10 cellular contexts compared by ENCODE assay signal in the genomic region with DNA sequence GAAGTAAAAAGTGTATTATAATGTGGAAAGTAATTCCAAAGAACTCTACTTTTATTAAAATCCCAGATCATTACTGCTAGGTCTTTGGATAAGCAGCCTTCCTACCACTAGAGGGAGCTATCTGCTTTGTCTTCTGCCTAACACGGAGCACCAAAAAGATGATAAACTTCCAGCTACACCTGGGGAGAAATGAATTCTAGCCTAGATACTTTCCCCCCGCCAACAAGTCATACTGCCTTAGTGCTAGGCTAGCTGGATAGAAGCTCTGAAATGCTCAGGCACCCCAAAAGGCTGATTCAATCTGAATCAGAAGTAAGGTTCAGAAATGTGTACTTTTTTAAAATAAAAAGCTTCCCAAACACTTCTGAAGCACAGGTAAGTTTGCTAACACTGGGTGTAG. TPM values are rescaled to one million over a fixed set of nuclear protein-coding genes. Genes with fewer than 3 reads are reported as not detected.
A peak's percentile ranks its signal among the peaks of the same experiment; 100 is the strongest.
DNase-seq lines count a peak whose midpoint lies in the region; ATAC-seq, FAIRE-seq and TF ChIP-seq lines count a peak whose summit lies in the region.
"Had no signal": no experiment of that assay in that cellular context is flagged by ENCODE, and none has a peak within 500 bp of the region (broad histone marks: within the 10 kb centered on the region; RNA-seq: fewer than 3 reads in every experiment).

No MANE protein-coding gene starts in this region.

- intact Hi-C loops in HepG2 (cut with micrococcal nuclease; ENCODE audit: unreplicated experiment) = loop anchor here (1.0 to 5.0 kb wide), 5 partner anchors 52 to 830 kb away; a partner anchor contains a TSS

- peak; percentile 80 for TF ChIP-seq CTCF in LNCAP (IDR thresholded peaks at IDR 0.05)
- TF ChIP-seq CTCF in RWPE1 (conservative IDR thresholded peaks at IDR 0.05; ENCODE audit: low read depth) = peak; percentile 95
- TF ChIP-seq CTCF in choroid plexus epithelial cell (conservative IDR thresholded peaks at IDR 0.05; ENCODE audit: low read depth, low read length) = peak; percentile 88
- peak; percentile 81 for TF ChIP-seq CTCF in HepG2 (CRISPR knock-in tag; IDR thresholded peaks at IDR 0.05)
- TF ChIP-seq CTCF in type B pancreatic cell (conservative IDR thresholded peaks at IDR 0.05) = peak; percentile 95

- no peak for TF ChIP-seq POLR2A in HepG2 (IDR thresholded peaks at IDR 0.05; ENCODE audit: insufficient read depth in 1 of 2, low read depth in 2 of 2, low read length in 2 of 2)

- WGBS in HepG2 (ENCODE audit: low lambda C conversion rate) = 10% methylated on average over 2 of the region's 2 CpGs

- no peak overlapping the region for H2AFZ ChIP-seq in HepG2 (ENCODE audit: low read length)

- POLR2A ChIA-PET in RWPE1 (lab: Yijun Ruan, JAX; ENCODE audit: low non-redundant PET) = no interaction called here
- POLR2A ChIA-PET in HepG2 (lab: Yijun Ruan, JAX) = interaction anchor here (0.9 to 1.0 kb wide), 2 partner anchors 51 to 160 kb away, joined by 3 to 7 read pairs; no protein-coding TSS in a partner anchor

- ATAC-seq in GM21423 (IDR thresholded peaks at IDR 0.05; ENCODE audit: unreplicated experiment) (peak; percentile 66), HepG2 (peak; percentile 91)

- DNase-seq in NCI-H2081 (lab: John Stamatoyannopoulos, UW) = peak; percentile 64 to 70
- DNase-seq in NCI-H2081 treated with DMSO at 0.1 percent for 48 hours (lab: John Stamatoyannopoulos, UW) = no peak
- peak; percentile 82 for DNase-seq in RWPE1 (ENCODE audit: low spot score)
- DNase-seq in choroid plexus epithelial cell (ENCODE audit: low read depth) = peak; percentile 91
- peak; percentile 64 for DNase-seq in HepG2 (ENCODE audit: low spot score)
- DNase-seq in type B pancreatic cell (ENCODE audit: extremely low spot score, unreplicated experiment) = no peak

- peaks cover 10% of the 10 kb centered on the region for H3K36me3 Mint-ChIP-seq in type B pancreatic cell

- no peak overlapping the region for H3K4me3 Mint-ChIP-seq in type B pancreatic cell
- H3K4me3 Mint-ChIP-seq: dendritic cell treated with granulocyte-macrophage colony-stimulating factor and Interleukin-4, amounts not matched to agents 40 ng/mL and 50 ng/mL, for 4 days had no signal

- H3K79me2 ChIP-seq in HepG2 (ENCODE audit: insufficient read depth, low read length) = no peaks in the 10 kb centered on the region

- no peak overlapping the region for H3K27ac Mint-ChIP-seq in type B pancreatic cell
- H3K27ac Mint-ChIP-seq: dendritic cell treated with granulocyte-macrophage colony-stimulating factor and Interleukin-4, amounts not matched to agents 40 ng/mL and 50 ng/mL, for 4 days had no signal

- peaks cover 5 to 36% of the 10 kb centered on the region in 2 experiments for H3K36me3 ChIP-seq in HepG2 (replicated peaks in 1 of 2; ENCODE audit: control insufficient read depth in 1 of 2, insufficient read depth in 2 of 2, low read length in 2 of 2)

- no peak overlapping the region for H3K9ac ChIP-seq in HepG2 (ENCODE audit: insufficient read depth, low read depth, low read length)
- H3K9ac ChIP-seq: BLaER1 treated with 17β-estradiol and CSF1 and Interleukin-3, amounts not matched to agents 10 nM and 100 nM had no signal

- no peaks in the 10 kb centered on the region for H3K4me1 ChIP-seq in HepG2 (ENCODE audit: insufficient read depth, low read length)

- H3K27ac ChIP-seq in RWPE1 = no peak overlapping the region
- no peak overlapping the region for H3K27ac ChIP-seq in HepG2 (ENCODE audit: extremely low read length, insufficient read depth, low read length)
- H3K27ac ChIP-seq: BLaER1 treated with 17β-estradiol and CSF1 and Interleukin-3, amounts not matched to agents 10 nM and 100 nM had no signal

- no peaks in the 10 kb centered on the region for H3K9me3 Mint-ChIP-seq in type B pancreatic cell
- H3K9me3 Mint-ChIP-seq: dendritic cell treated with granulocyte-macrophage colony-stimulating factor and Interleukin-4, amounts not matched to agents 40 ng/mL and 50 ng/mL, for 4 days had no signal

- no peaks in the 10 kb centered on the region for H3K9me3 ChIP-seq in HepG2 (ENCODE audit: low read length)
- H3K9me3 ChIP-seq: BLaER1 treated with 17β-estradiol and CSF1 and Interleukin-3, amounts not matched to agents 10 nM and 100 nM had no signal

- H3K4me3 ChIP-seq in choroid plexus epithelial cell (ENCODE audit: low read depth, low read length) = no peak overlapping the region
- H3K4me3 ChIP-seq in HepG2 (replicated peaks in 1 of 3; ENCODE audit: insufficient read depth in 1 of 3, low read depth in 2 of 3, low read length in 3 of 3) = no peak overlapping the region
- H3K4me3 ChIP-seq: BLaER1 treated with 17β-estradiol and CSF1 and Interleukin-3, amounts not matched to agents 10 nM and 100 nM had no signal

- peak; percentile 70 for TF ChIP-seq RAD21 in HepG2 (CRISPR knock-in tag; IDR thresholded peaks at IDR 0.05)

- in situ Hi-C loops in HepG2 (cut with HindIII; ENCODE audit: extremely low pct_ligation_motif_present, low pct_unique_long_range_greater_than_20kb) = loop anchor here (5.0 kb wide), 1 partner anchor 160 kb away; no protein-coding TSS in a partner anchor

- H4K20me1 ChIP-seq in HepG2 (ENCODE audit: insufficient read depth, low read length) = 0 out of 2 replicates have a peak, but pooled peaks cover 5% of the 10 kb centered on the region

- no peaks in the 10 kb centered on the region for H3K4me1 Mint-ChIP-seq in type B pancreatic cell (ENCODE audit: unreplicated experiment)

- BruUV-seq in HepG2 (replicated peaks; lab: Mats Ljungman, UMichigan) = no TSS peak

- peak; percentile 60 for FAIRE-seq in HepG2 (lab: Jason Lieb, UNC)

- H3K27me3 Mint-ChIP-seq in type B pancreatic cell = no peaks in the 10 kb centered on the region
- H3K27me3 Mint-ChIP-seq: dendritic cell treated with granulocyte-macrophage colony-stimulating factor and Interleukin-4, amounts not matched to agents 40 ng/mL and 50 ng/mL, for 4 days had no signal

- H3K27me3 ChIP-seq in HepG2 (ENCODE audit: control insufficient read depth in 1 of 2, insufficient read depth in 2 of 2, low read length in 2 of 2) = no peaks in the 10 kb centered on the region; a peak in 1 of 5 replicates
- H3K27me3 ChIP-seq: BLaER1 treated with 17β-estradiol and CSF1 and Interleukin-3, amounts not matched to agents 10 nM and 100 nM had no signal

- CTCF ChIA-PET in RWPE1 (lab: Yijun Ruan, JAX) (interaction anchor here (0.5 to 2.4 kb wide), 31 partner anchors 10 to 1561 kb away, joined by 3 to 19 read pairs (median 4); a partner anchor contains a TSS), HepG2 (lab: Yijun Ruan, JAX; ENCODE audit: low intra/inter-chr PET ratio, low total read pairs) (interaction anchor here (2.1 kb wide), 1 partner anchor 160 kb away, joined by 27 read pairs; no protein-coding TSS in a partner anchor)

- TF ChIP-seq EP300 in HepG2 (IDR thresholded peaks at IDR 0.05; ENCODE audit: low read depth in 2 of 2, low read length in 2 of 2) = no peak
- TF ChIP-seq EP300 in HepG2 (CRISPR knock-in tag; IDR thresholded peaks at IDR 0.05; ENCODE audit: borderline replicate concordance) = no peak

- H3K4me2 ChIP-seq in HepG2 (ENCODE audit: low read depth, low read length) = no peak overlapping the region

RNA-seq across cellular contexts. Expression of a gene that starts 52.5 kb away (rescaled TPM):
- 17.5 and 24.6 TPM in 2 replicates for total RNA-seq in HepG2 (2016; rRNA removed; fragmentation: Illumina TruSeq; extraction: Trizol)
- total RNA-seq in HepG2 (2016; cell fraction: cytosol; rRNA removed; fragmentation: Illumina TruSeq; extraction: Trizol; ENCODE audit: low read depth) = 8.6 and 11.6 TPM in 2 replicates
- 16.8 and 25.9 TPM in 2 replicates for total RNA-seq in HepG2 (2016; cell fraction: insoluble cytoplasmic fraction; rRNA removed; fragmentation: Illumina TruSeq; extraction: Trizol)
- 22.1 and 23.1 TPM in 2 replicates for total RNA-seq in HepG2 (2016; cell fraction: membrane; rRNA removed; fragmentation: Illumina TruSeq; extraction: Trizol)
- total RNA-seq in HepG2 (2016; cell fraction: nucleus; rRNA removed; fragmentation: Illumina TruSeq; extraction: Trizol) = 26.1 and 27.7 TPM in 2 replicates
- 21.8 and 24.6 TPM in 2 replicates for polyA plus RNA-seq in HepG2 (2011; rRNA removed)
- polyA plus RNA-seq in HepG2 (2011; cell fraction: cytosol; rRNA removed) = 7.3 and 15.5 TPM in 2 replicates
- 19.7 and 20.4 TPM in 2 replicates for polyA plus RNA-seq in HepG2 (2011; cell fraction: nucleus; rRNA removed)
- polyA plus RNA-seq in HepG2 (2012) = 22.5 and 23.9 TPM in 2 replicates
- polyA plus RNA-seq in HepG2 (2016; cell fraction: cytosol; fragmentation: Illumina TruSeq; extraction: Trizol; ENCODE audit: low read depth) = 23.7 and 24.5 TPM in 2 replicates
- polyA plus RNA-seq in HepG2 (2016; cell fraction: insoluble cytoplasmic fraction; fragmentation: Illumina TruSeq; extraction: Trizol; ENCODE audit: low read depth) = 17.6 and 19.8 TPM in 2 replicates
- 26.8 and 29.2 TPM in 2 replicates for polyA plus RNA-seq in HepG2 (2016; cell fraction: membrane; fragmentation: Illumina TruSeq; extraction: Trizol; ENCODE audit: low read depth)
- polyA plus RNA-seq in HepG2 (2016; cell fraction: nucleus; fragmentation: Illumina TruSeq; extraction: Trizol; ENCODE audit: insufficient read depth, low read depth) = 37.0 and 40.9 TPM in 2 replicates
- polyA minus RNA-seq in HepG2 (2011; rRNA and poly(A)+ RNA removed; ENCODE audit: low replicate concordance) = 14.3 and 35.2 TPM in 2 replicates
- 9.7 and 12.7 TPM in 2 replicates for polyA minus RNA-seq in HepG2 (2011; cell fraction: cytosol; rRNA and poly(A)+ RNA removed)
- polyA minus RNA-seq in HepG2 (2011; cell fraction: nucleus; rRNA and poly(A)+ RNA removed) = 37.2 and 37.9 TPM in 2 replicates
- 42.5 and 66.4 TPM in 2 replicates for total RNA-seq in type B pancreatic cell (ENCODE audit: low replicate concordance)

RNA-seq across cellular contexts. Expression of a gene that starts 57.1 kb away (rescaled TPM):
- total RNA-seq in HepG2 (2016; rRNA removed; fragmentation: Illumina TruSeq; extraction: Trizol) (not detected in 2 replicates), type B pancreatic cell (ENCODE audit: low replicate concordance) (2.2 and 73.2 TPM in 2 replicates)
- total RNA-seq in HepG2 (2016; cell fraction: cytosol; rRNA removed; fragmentation: Illumina TruSeq; extraction: Trizol; ENCODE audit: low read depth) = not detected in 2 replicates
- not detected in 2 replicates for total RNA-seq in HepG2 (2016; cell fraction: insoluble cytoplasmic fraction; rRNA removed; fragmentation: Illumina TruSeq; extraction: Trizol)
- total RNA-seq in HepG2 (2016; cell fraction: membrane; rRNA removed; fragmentation: Illumina TruSeq; extraction: Trizol) = not detected in 2 replicates
- not detected in 2 replicates for total RNA-seq in HepG2 (2016; cell fraction: nucleus; rRNA removed; fragmentation: Illumina TruSeq; extraction: Trizol)
- polyA plus RNA-seq in HepG2 (2011; rRNA removed) = not detected in 2 replicates
- polyA plus RNA-seq in HepG2 (2011; cell fraction: cytosol; rRNA removed) = not detected in 2 replicates
- polyA plus RNA-seq in HepG2 (2011; cell fraction: nucleus; rRNA removed) = not detected in 2 replicates
- not detected in 2 replicates for polyA plus RNA-seq in HepG2 (2012)
- not detected in 2 replicates for polyA plus RNA-seq in HepG2 (2016; cell fraction: cytosol; fragmentation: Illumina TruSeq; extraction: Trizol; ENCODE audit: low read depth)
- polyA plus RNA-seq in HepG2 (2016; cell fraction: insoluble cytoplasmic fraction; fragmentation: Illumina TruSeq; extraction: Trizol; ENCODE audit: low read depth) = not detected in 2 replicates
- not detected in 2 replicates for polyA plus RNA-seq in HepG2 (2016; cell fraction: membrane; fragmentation: Illumina TruSeq; extraction: Trizol; ENCODE audit: low read depth)
- not detected in 2 replicates for polyA plus RNA-seq in HepG2 (2016; cell fraction: nucleus; fragmentation: Illumina TruSeq; extraction: Trizol; ENCODE audit: insufficient read depth, low read depth)
- 0.14 TPM in 1 of 2 replicates, not detected in the other for polyA minus RNA-seq in HepG2 (2011; rRNA and poly(A)+ RNA removed; ENCODE audit: low replicate concordance)
- not detected in 2 replicates for polyA minus RNA-seq in HepG2 (2011; cell fraction: cytosol; rRNA and poly(A)+ RNA removed)
- not detected in 2 replicates for polyA minus RNA-seq in HepG2 (2011; cell fraction: nucleus; rRNA and poly(A)+ RNA removed)

Comparison
In these comparisons a context has a peak if more than half of its experiments do, and no peak if none do; other contexts are left out.
1. DNase-seq: peak in NCI-H2081 (2 of 2), RWPE1 (single experiment), choroid plexus epithelial cell (single experiment) and HepG2 (single experiment); none in NCI-H2081 treated with DMSO at 0.1 percent for 48 hours (single experiment) and type B pancreatic cell (single experiment).
2. Peak in every context shown above with its lines, with median percentiles within 50 percentile points of each other: CTCF ChIP-seq.